Comparison of ENCODE assay signal across 7 cellular contexts in the genomic region with DNA sequence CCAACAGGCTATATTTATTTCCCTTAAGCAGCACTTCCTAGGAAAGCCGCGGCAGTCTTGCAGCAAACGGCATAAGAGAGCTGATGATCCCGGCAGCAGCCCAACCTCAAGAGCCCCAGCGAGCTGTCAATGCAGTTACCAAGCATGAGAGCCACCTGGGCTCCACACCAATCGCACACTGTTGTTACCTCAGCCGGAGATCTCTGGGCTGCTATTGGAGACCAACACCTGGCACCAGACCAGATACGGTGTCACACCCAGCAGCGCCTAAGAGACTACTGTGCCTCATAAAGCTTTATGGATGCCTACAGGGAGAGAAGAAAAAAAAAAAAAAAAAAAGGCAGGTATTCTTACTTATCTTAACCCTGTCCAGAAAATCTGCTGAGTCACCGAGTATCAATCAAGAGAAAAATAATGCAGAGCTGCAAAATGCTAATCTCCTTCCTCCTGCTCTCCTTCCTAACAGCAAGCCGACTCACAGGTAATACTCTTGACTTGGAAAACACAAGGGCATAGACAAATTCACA. TPM values are rescaled to one million over a fixed set of nuclear protein-coding genes. Genes with fewer than 3 reads are reported as not detected.
DNase-seq lines count a peak whose midpoint lies in the region; ATAC-seq, FAIRE-seq and TF ChIP-seq lines count a peak whose summit lies in the region.

No MANE protein-coding gene starts in this region.

- peak in 3 of 4 experiments; percentile 38 to 90 (median 46) for ATAC-seq in T-cell (replicated peaks in 1 of 4)
- peak; percentile 89 to 94 (median 92) for ATAC-seq in pancreas

- peaks cover 29% of the 10 kb centered on the region for H3K36me3 Mint-ChIP-seq in T-cell

- H3K4me3 ChIP-seq in H7 (ENCODE audit: insufficient read depth, low read depth, low read length) = no peak overlapping the region
- H3K4me3 ChIP-seq in fibroblast of the aortic adventitia (ENCODE audit: low read depth, low read length) = no peak overlapping the region
- peak overlapping the region in 1 of 4 donors; percentile 20 for H3K4me3 ChIP-seq in pancreas

- no peak for TF ChIP-seq POLR2A in GM12892 (IDR thresholded peaks at IDR 0.05; ENCODE audit: low read depth, low read length)

- CTCF ChIA-PET in T-cell (lab: Charles Lee) = interaction anchor here (0.6 to 1.9 kb wide), 5 partner anchors 10 to 231 kb away, joined by 3 to 6 read pairs (median 4); partner anchors contain the start of gene ABCC5 (in 1 of the 2)

- H3K27me3 Mint-ChIP-seq in T-cell = no peaks in the 10 kb centered on the region

- H3K9me3 ChIP-seq in pancreas = no peaks in the 10 kb centered on the region

- 4 to 5% methylated on average over 11 of the region's 11 CpGs for WGBS in pancreas, 2 donors

- POLR2A ChIA-PET in T-cell (lab: Charles Lee) = interaction anchor here (0.6 kb wide), 3 partner anchors 9 to 158 kb away, joined by 3 to 6 read pairs (median 4); no protein-coding TSS in a partner anchor

- no peaks in the 10 kb centered on the region for H3K36me3 ChIP-seq in H7 (replicated peaks; ENCODE audit: control insufficient read depth, insufficient read depth, low read length)
- no peaks in the 10 kb centered on the region for H3K36me3 ChIP-seq in pancreas

- H3K27ac ChIP-seq in pancreas = peak overlapping the region in 1 of 4 donors; percentile 1

- H3K27me3 ChIP-seq in H7 (ENCODE audit: control insufficient read depth, insufficient read depth, low read length) = no peaks in the 10 kb centered on the region
- H3K27me3 ChIP-seq in pancreas = no peaks in the 10 kb centered on the region

- FAIRE-seq in GM12892 (lab: Jason Lieb, UNC) (no peak), pancreas (lab: Jason Lieb, UNC) (no peak)

- H3K9me3 Mint-ChIP-seq in T-cell = no peaks in the 10 kb centered on the region

- H3K4me1 ChIP-seq in pancreas = peaks cover 0 to 9% (median 0%) of the 10 kb centered on the region in 3 donors

- H3K4me1 Mint-ChIP-seq in T-cell = peaks cover 9 to 21% (median 14%) of the 10 kb centered on the region in 3 donors

- intact Hi-C loops in pancreas (cut with DNase I) = loop anchor here in 1 of 3 donors (10.0 kb wide), 1 partner anchor 101 kb away; no protein-coding TSS in a partner anchor

- no peak overlapping the region for H3K27ac Mint-ChIP-seq in T-cell

- H3K4me3 Mint-ChIP-seq in T-cell = no peak overlapping the region

- peak; percentile 21 for DNase-seq in GM12892 (ENCODE audit: insufficient read length)
- peak; percentile 54 for DNase-seq in H7
- peak; percentile 100 for DNase-seq in NCI-H1105 treated with DMSO at 0.1 percent for 48 hours (lab: John Stamatoyannopoulos, UW)
- DNase-seq in T-cell = peak in 17 of 34 experiments; percentile 5 to 43 (median 12)
- DNase-seq in fibroblast of the aortic adventitia (ENCODE audit: low read depth) = peak; percentile 27
- DNase-seq in pancreas = peak; percentile 64 to 77 (median 75)
- no peak for DNase-seq in effector CD4-positive, alpha-beta T cell

- no peak for TF ChIP-seq CTCF in fibroblast of the aortic adventitia (IDR thresholded peaks at IDR 0.05; ENCODE audit: insufficient read depth, low read length)
- no peak for TF ChIP-seq CTCF in pancreas (IDR thresholded peaks at IDR 0.05)

RNA-seq across cellular contexts. Expression of gene ABCC5, which starts 11.6 kb away (rescaled TPM):
- polyA plus RNA-seq in GM12892 (2012; ENCODE audit: missing spikeins) = 6.1 TPM
- 15.7 and 17.9 TPM in 2 replicates for total RNA-seq in H7 (2014; rRNA removed; shearing (Covaris generic))
- total RNA-seq in T-cell (10 to 100 TPM; 17.6 to 34.3 (median 30.2) TPM), fibroblast of the aortic adventitia (ENCODE audit: low replicate concordance) (21.2 and 24.2 TPM in 2 replicates), pancreas (10 to 100 TPM in 1 of 6 donors, 1 to 10 TPM in 5; 2.8 to 25.2 (median 7.1) TPM)
- 10 to 100 TPM; 12.9 to 25.9 TPM for polyA plus RNA-seq in pancreas

RNA-seq across cellular contexts. Expression of gene HTR3D, which starts 25.5 kb away (rescaled TPM):
- not detected for polyA plus RNA-seq in GM12892 (2012; ENCODE audit: missing spikeins)
- total RNA-seq in H7 (2014; rRNA removed; shearing (Covaris generic)) = not detected in 2 replicates
- total RNA-seq in T-cell = not detected
- total RNA-seq in fibroblast of the aortic adventitia (ENCODE audit: low replicate concordance) = not detected in 2 replicates
- total RNA-seq in pancreas = not detected
- not detected for polyA plus RNA-seq in pancreas

RNA-seq across cellular contexts. Expression of gene HTR3C, which starts 46.8 kb away (rescaled TPM):
- not detected for polyA plus RNA-seq in GM12892 (2012; ENCODE audit: missing spikeins)
- not detected in 2 replicates for total RNA-seq in H7 (2014; rRNA removed; shearing (Covaris generic))
- not detected for total RNA-seq in T-cell
- total RNA-seq in fibroblast of the aortic adventitia (ENCODE audit: low replicate concordance) = not detected in 2 replicates
- total RNA-seq in pancreas = not detected
- polyA plus RNA-seq in pancreas = under 1 TPM in 1 of 2 donors, not detected in 1; 0.09 TPM
